ENCODE assay signal across 12 cellular contexts in genomic region chr11:2584812-2585565, GRCh38.
DNase-seq lines count a peak whose midpoint lies in the region; ATAC-seq and TF ChIP-seq lines count a peak whose summit lies in the region.
"Had no signal": no experiment of that assay in that cellular context is flagged by ENCODE, and none has a peak within 500 bp of the region (broad histone marks: within the 10 kb centered on the region; RNA-seq: fewer than 3 reads in every experiment).

No MANE protein-coding gene starts in this region.

- no peaks in the 10 kb centered on the region for H3K79me2 ChIP-seq in H9 (ENCODE audit: insufficient read depth, low read length)

- no peaks in the 10 kb centered on the region for H3K36me3 ChIP-seq in brain microvascular endothelial cell (replicated peaks)

- no peak overlapping the region for H2BK5ac ChIP-seq in H9 (ENCODE audit: insufficient read length, low read length)

- DNase-seq in CD14-positive monocyte (ENCODE audit: low spot score) = peak; percentile 41
- DNase-seq in H9 = peak; percentile 21
- peak; percentile 58 for DNase-seq in cardiac septum (ENCODE audit: low spot score)
- DNase-seq in progenitor cell of endocrine pancreas (ENCODE audit: low spot score, unreplicated experiment) = peak; percentile 8
- no peak for DNase-seq in dedifferentiated amniotic fluid mesenchymal stem cell (ENCODE audit: extremely low spot score)
- DNase-seq in brain microvascular endothelial cell = no peak
- DNase-seq in kidney glomerular epithelial cell (lab: John Stamatoyannopoulos, UW) = no peak
- DNase-seq: Kasumi-1, NCI-H1694 treated with DMSO at 0.1 percent for 48 hours, NCI-H526 had no signal

- H3K56ac ChIP-seq in H9 (ENCODE audit: insufficient read length, low read depth, low read length) = no peak overlapping the region

- H2BK15ac ChIP-seq in H9 (ENCODE audit: low read depth, low read length) = no peak overlapping the region

- no peak overlapping the region for H4K5ac ChIP-seq in H9 (ENCODE audit: insufficient read length, low read depth, low read length)

- no peak overlapping the region for H3T11ph ChIP-seq in H9 (ENCODE audit: low read length)

- ATAC-seq in HG02763 (IDR thresholded peaks at IDR 0.05; ENCODE audit: unreplicated experiment) = no peak

- no peak overlapping the region for H4K8ac ChIP-seq in H9 (replicated peaks; ENCODE audit: insufficient read length, low read depth, low read length)

- H3K27ac Mint-ChIP-seq in CD14-positive monocyte (no peak overlapping the region), H9 (no peak overlapping the region), progenitor cell of endocrine pancreas (no peak overlapping the region)
- H3K27ac Mint-ChIP-seq: mesothelial cell of epicardium had no signal

- H4K91ac ChIP-seq in H9 (ENCODE audit: insufficient read length, low read depth, low read length) = no peak overlapping the region

- intact Hi-C loops in CD14-positive monocyte (cut with micrococcal nuclease) = no loop called here
- intact Hi-C loops in cardiac septum (cut with DNase I) = no loop called here

- no peak overlapping the region for H3K14ac ChIP-seq in H9 (ENCODE audit: insufficient read depth, low read length)

- H3K9me3 ChIP-seq in H9 (ENCODE audit: control insufficient read depth, low read depth, low read length) = no peaks in the 10 kb centered on the region

- no peaks in the 10 kb centered on the region for H3K23me2 ChIP-seq in H9 (ENCODE audit: insufficient read length, low read depth, low read length, poor library complexity, severe bottlenecking)

- in situ Hi-C loops in brain microvascular endothelial cell (cut with HindIII; ENCODE audit: low pct_ligation_motif_present, low sequenced_read_pairs) = no loop called here

- H3K36me3 Mint-ChIP-seq in CD14-positive monocyte (peaks cover 32 to 59% of the 10 kb centered on the region in 2 donors), H9 (ENCODE audit: insufficient read depth in 1 of 3, low read depth in 3 of 3) (no peaks in the 10 kb centered on the region), progenitor cell of endocrine pancreas (ENCODE audit: insufficient read depth) (no peaks in the 10 kb centered on the region)
- H3K36me3 Mint-ChIP-seq: mesothelial cell of epicardium had no signal

- H4K20me1 ChIP-seq in H9 (ENCODE audit: control insufficient read depth, insufficient read depth, insufficient read length) = no peaks in the 10 kb centered on the region

- no peaks in the 10 kb centered on the region for H3K27me3 Mint-ChIP-seq in CD14-positive monocyte (ENCODE audit: low read depth in 3 of 3)
- H3K27me3 Mint-ChIP-seq in H9 (ENCODE audit: low read depth) = peaks cover 61% of the 10 kb centered on the region
- H3K27me3 Mint-ChIP-seq in progenitor cell of endocrine pancreas = peaks cover 30% of the 10 kb centered on the region

- H3K4me3 Mint-ChIP-seq in CD14-positive monocyte = no peak overlapping the region
- no peak overlapping the region for H3K4me3 Mint-ChIP-seq in H9
- H3K4me3 Mint-ChIP-seq in progenitor cell of endocrine pancreas (ENCODE audit: low read depth) = no peak overlapping the region
- H3K4me3 Mint-ChIP-seq: mesothelial cell of epicardium had no signal

- H3K9ac ChIP-seq in H9 (ENCODE audit: extremely low read depth, insufficient read length, low read length) = no peak overlapping the region

- H3K27ac ChIP-seq in H9 (ENCODE audit: insufficient read length, low read depth, low read length) (no peak overlapping the region), brain microvascular endothelial cell (no peak overlapping the region)

- no peak overlapping the region for H2BK20ac ChIP-seq in H9 (ENCODE audit: low read depth, low read length, poor library complexity, severe bottlenecking)

- H3K4me1 Mint-ChIP-seq in CD14-positive monocyte (no peaks in the 10 kb centered on the region), H9 (no peaks in the 10 kb centered on the region), progenitor cell of endocrine pancreas (ENCODE audit: low read depth) (no peaks in the 10 kb centered on the region)

- no peaks in the 10 kb centered on the region for H3K4me1 ChIP-seq in H9 (ENCODE audit: insufficient read depth, low read length)

- H3K18ac ChIP-seq in H9 (ENCODE audit: insufficient read length, low read depth, low read length) = no peak overlapping the region

- no peak overlapping the region for H2AFZ ChIP-seq in H9 (ENCODE audit: low read length)

- H3K4ac ChIP-seq in H9 (ENCODE audit: low read depth, low read length) = no peak overlapping the region

- no peaks in the 10 kb centered on the region for H3K79me1 ChIP-seq in H9 (ENCODE audit: insufficient read depth, low read depth, low read length, poor library complexity, severe bottlenecking)

- no CpG with 5 or more reads among the region's 18 CpGs for WGBS in H9 (ENCODE audit: extremely low coverage, insufficient read length, low lambda C conversion rate)

- no peak overlapping the region for H2BK120ac ChIP-seq in H9 (ENCODE audit: low read depth, low read length, poor library complexity, severe bottlenecking)

- H3K23ac ChIP-seq in H9 (ENCODE audit: insufficient read length, low read depth, low read length) = no peak overlapping the region

- no peak overlapping the region for H3K4me3 ChIP-seq in brain microvascular endothelial cell (ENCODE audit: low read depth, low read length)

- no peak overlapping the region for H3K4me2 ChIP-seq in H9 (ENCODE audit: insufficient read depth, insufficient read length, low read length)

- no peak overlapping the region for H2BK12ac ChIP-seq in H9 (ENCODE audit: insufficient read length, low read depth, low read length)

- H2AK5ac ChIP-seq in H9 (ENCODE audit: insufficient read length, low read length) = no peak overlapping the region

- H3K9me3 Mint-ChIP-seq in CD14-positive monocyte (no peaks in the 10 kb centered on the region), H9 (no peaks in the 10 kb centered on the region), progenitor cell of endocrine pancreas (ENCODE audit: low read depth) (no peaks in the 10 kb centered on the region)
- H3K9me3 Mint-ChIP-seq: mesothelial cell of epicardium had no signal

- H3K27me3 ChIP-seq in H9 (ENCODE audit: insufficient read depth, low read length) = peaks cover 13% of the 10 kb centered on the region; the same call in 1 of the 2 replicates
- H3K27me3 ChIP-seq in brain microvascular endothelial cell (replicated peaks) = no peaks in the 10 kb centered on the region

- TF ChIP-seq CTCF in CD14-positive monocyte (IDR thresholded peaks at IDR 0.05) (no peak), H9 (conservative IDR thresholded peaks at IDR 0.05) (no peak), progenitor cell of endocrine pancreas (IDR thresholded peaks at IDR 0.05; ENCODE audit: unreplicated experiment) (no peak), brain microvascular endothelial cell (IDR thresholded peaks at IDR 0.05; ENCODE audit: low read depth, low read length, missing control alignments) (no peak)

Comparison
In these comparisons a context has a peak if more than half of its experiments do, and no peak if none do; other contexts are left out.
1. DNase-seq: peak in CD14-positive monocyte (single experiment), H9 (single experiment), cardiac septum (single experiment) and progenitor cell of endocrine pancreas (single experiment); none in dedifferentiated amniotic fluid mesenchymal stem cell (single experiment), brain microvascular endothelial cell (single experiment) and kidney glomerular epithelial cell (single experiment).